Comparison of ENCODE assay signal across 29 cellular contexts in the genomic region with DNA sequence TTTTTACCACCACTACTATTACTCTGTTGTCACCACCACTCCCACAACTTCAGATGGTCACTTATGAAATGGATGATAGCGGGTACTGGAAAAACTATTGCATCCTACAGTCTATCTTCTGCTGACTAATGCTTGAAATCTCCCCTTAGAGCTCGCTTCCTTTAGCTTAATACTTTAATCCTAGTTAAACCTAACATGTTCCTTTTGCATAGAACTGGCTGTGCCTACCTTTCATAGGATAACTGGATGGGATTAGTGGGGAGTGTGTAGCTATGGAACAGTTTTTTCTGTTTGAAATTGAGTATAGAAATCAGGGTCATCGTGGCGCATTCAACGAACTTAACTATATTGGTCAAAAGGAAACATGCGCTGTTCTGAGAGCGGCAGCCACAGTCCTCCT.
"Had no signal": no experiment of that assay in that cellular context is flagged by ENCODE, and none has a peak within 500 bp of the region (broad histone marks: within the 10 kb centered on the region; RNA-seq: fewer than 3 reads in every experiment).

No MANE protein-coding gene starts in this region.

- FAIRE-seq: astrocyte, islet of Langerhans had no signal

- H3K4me3 ChIP-seq: coronary artery, dorsolateral prefrontal cortex, heart left ventricle, left ventricle myocardium inferior, lung, mucosa of descending colon, suprapubic skin, tibial artery had no signal

- ATAC-seq: effector memory CD8-positive, alpha-beta T cell; foreskin keratinocyte; heart left ventricle; mucosa of descending colon; natural killer cell treated with Interleukin-12 subunit alpha and Interleukin-12 subunit beta and Interleukin-15 and Interleukin-18, amount 100 ng/mL, for 72 hours; sciatic nerve; stimulated activated naive B cell treated with anti-CD40 and anti-IgM and Interleukin-4, amounts not matched to agents 10 μg/mL and 1 μg/mL and 100 μg/mL, for 72 hours had no signal

- DNase-seq: activated CD4-positive, alpha-beta memory T cell treated with anti-CD3 and anti-CD28 coated beads for 36 hours; activated CD4-positive, alpha-beta T cell treated with anti-CD3 and anti-CD28 coated beads, Interleukin-2, amount 10 ng/mL, durations not matched to agents 24 days and 14 days; activated CD4-positive, CD25-positive, alpha-beta regulatory T cell treated with anti-CD3 and anti-CD28 coated beads, Interleukin-2, amount 50 U/mL, for 72 hours; activated CD8-positive, alpha-beta memory T cell treated with anti-CD3 and anti-CD28 coated beads, Interleukin-2, amount 50 U/mL, for 4 hours; activated effector memory CD4-positive, alpha-beta T cell treated with anti-CD3 and anti-CD28 coated beads, Interleukin-2, amount 50 U/mL, for 16 hours; activated naive CD4-positive, alpha-beta T cell treated with anti-CD3 and anti-CD28 coated beads for 36 hours; activated naive CD8-positive, alpha-beta T cell treated with anti-CD3 and anti-CD28 coated beads for 36 hours; activated T-cell treated with anti-CD3 and anti-CD28 coated beads, Interleukin-2, amount 50 U/mL, for 1 hour; amniotic stem cell; brain microvascular endothelial cell; dorsolateral prefrontal cortex; effector memory CD8-positive, alpha-beta T cell; erythroblast; foreskin keratinocyte; heart left ventricle; left ventricle myocardium inferior; mucosa of descending colon; stimulated activated CD4-positive, alpha-beta T cell treated with anti-CD3 and anti-CD28 coated beads, Interleukin-15, amount 100 ng/mL, for 24 hours; stimulated activated CD4-positive, alpha-beta T cell treated with anti-CD3 and anti-CD28 coated beads, Interleukin-2, amount 100 ng/mL, for 24 hours; stimulated activated naive B cell treated with anti-CD40 and anti-IgM and Interleukin-4, amounts not matched to agents 10 μg/mL and 1 μg/mL and 100 μg/mL, for 72 hours; T1000; tibial artery had no signal
